In the genomic region with DNA sequence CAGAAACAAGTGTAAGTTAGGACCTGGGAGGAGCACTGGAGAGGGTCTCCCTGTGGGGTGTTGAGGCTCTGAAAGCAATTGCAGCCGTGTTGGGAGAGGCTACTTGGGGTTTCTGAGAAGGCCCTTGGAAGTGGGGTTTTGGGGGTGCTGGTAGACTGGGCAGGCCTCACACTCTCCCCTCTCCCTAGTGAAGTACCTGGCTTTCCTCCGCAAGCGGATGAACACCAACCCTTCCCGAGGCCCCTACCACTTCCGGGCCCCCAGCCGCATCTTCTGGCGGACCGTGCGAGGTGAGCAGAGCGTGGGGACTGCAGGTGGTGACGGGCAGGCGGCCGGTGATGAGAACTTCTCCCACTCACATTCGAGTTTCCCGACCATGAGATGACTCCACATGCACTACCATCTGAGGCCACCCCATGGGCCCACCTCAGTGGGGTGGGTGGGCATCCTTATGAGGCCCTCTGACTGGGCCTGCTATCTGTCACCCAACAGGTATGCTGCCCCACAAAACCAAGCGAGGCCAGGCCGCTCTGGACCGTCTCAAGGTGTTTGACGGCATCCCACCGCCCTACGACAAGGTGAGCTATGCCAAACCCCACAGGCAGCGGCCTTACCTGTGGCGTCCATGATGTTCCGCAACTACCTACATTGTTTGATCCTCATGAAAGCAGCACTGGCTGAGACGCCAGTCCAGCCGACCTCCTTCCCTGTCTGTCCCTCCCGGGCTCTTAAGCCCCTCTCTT, we compare ENCODE assay signal across 4 cellular contexts. TPM values are rescaled to one million over a fixed set of nuclear protein-coding genes. Genes with fewer than 3 reads are reported as not detected.
DNase-seq lines count a peak whose midpoint lies in the region; ATAC-seq and TF ChIP-seq lines count a peak whose summit lies in the region.

No MANE protein-coding gene starts in this region.

- peak overlapping the region; percentile 20 for H3K4me3 Mint-ChIP-seq in glutamatergic neuron (ENCODE audit: unreplicated experiment)

- peak overlapping the region; percentile 97 for H3K27ac ChIP-seq in HUES48 (ENCODE audit: low read depth, low read length)

- no peak overlapping the region for H3K27ac Mint-ChIP-seq in glutamatergic neuron (ENCODE audit: unreplicated experiment)

- H3K4me3 ChIP-seq in HUES48 (ENCODE audit: low read depth, low read length), result peak overlapping the region; percentile 96; the same call in 1 of the 2 replicates

- peaks cover 15% of the 10 kb centered on the region for H3K27me3 Mint-ChIP-seq in glutamatergic neuron (ENCODE audit: unreplicated experiment)

- H3K36me3 ChIP-seq in HUES48 (ENCODE audit: control insufficient read depth, insufficient read depth, low read length), result peaks cover 47% of the 10 kb centered on the region

- no peak for ATAC-seq in GM21390 (IDR thresholded peaks at IDR 0.05; ENCODE audit: unreplicated experiment)

- peaks cover 23% of the 10 kb centered on the region for H3K9me3 Mint-ChIP-seq in glutamatergic neuron (ENCODE audit: unreplicated experiment)

- TF ChIP-seq CTCF in glutamatergic neuron (IDR thresholded peaks at IDR 0.05; ENCODE audit: partially characterized antibody, unreplicated experiment), result no peak

- H3K9ac ChIP-seq in HUES48 (ENCODE audit: low read depth, low read length), result peak overlapping the region; percentile 100

- DNase-seq in glutamatergic neuron (no peak), NCI-H1694 treated with DMSO at 0.1 percent for 48 hours (lab: John Stamatoyannopoulos, UW) (no peak)

- no peaks in the 10 kb centered on the region for H3K9me3 ChIP-seq in HUES48 (ENCODE audit: control insufficient read depth, insufficient read depth, low read length)

- no peaks in the 10 kb centered on the region for H3K27me3 ChIP-seq in HUES48 (ENCODE audit: control insufficient read depth, insufficient read depth, low read length)

- peaks cover 4% of the 10 kb centered on the region for H3K4me1 Mint-ChIP-seq in glutamatergic neuron (ENCODE audit: low read depth, unreplicated experiment)

- peaks cover 5% of the 10 kb centered on the region for H3K36me3 Mint-ChIP-seq in glutamatergic neuron (ENCODE audit: unreplicated experiment)

- peaks cover 7% of the 10 kb centered on the region; the same call in 1 of the 2 replicates for H3K4me1 ChIP-seq in HUES48 (ENCODE audit: control insufficient read depth, insufficient read depth, low read length)

RNA-seq across cellular contexts. Expression of gene RPL13A, which starts 3.0 kb away (rescaled TPM):
- 1,648 TPM for total RNA-seq in glutamatergic neuron (ENCODE audit: unreplicated experiment)

RNA-seq across cellular contexts. Expression of gene RPS11, which starts 5.8 kb away (rescaled TPM):
- 1,862 TPM for total RNA-seq in glutamatergic neuron (ENCODE audit: unreplicated experiment)

RNA-seq across cellular contexts. Expression of gene FLT3LG, which starts 16.4 kb away (rescaled TPM):
- total RNA-seq in glutamatergic neuron (ENCODE audit: unreplicated experiment), result 13.1 TPM

RNA-seq across cellular contexts. Expression of gene FCGRT, which starts 22.0 kb away (rescaled TPM):
- 8.9 TPM for total RNA-seq in glutamatergic neuron (ENCODE audit: unreplicated experiment)

RNA-seq across cellular contexts. Expression of gene RCN3, which starts 37.3 kb away (rescaled TPM):
- total RNA-seq in glutamatergic neuron (ENCODE audit: unreplicated experiment), result 2.5 TPM
